In genomic region chr4:98166025-98166730, GRCh38 we compare ENCODE assay signal across 1 cellular context.
TF ChIP-seq lines count a peak whose summit lies in the region.

No MANE protein-coding gene starts in this region.

TF ChIP-seq in A549, 52 proteins besides CTCF, POLR2A, EP300 and RAD21 (continued from another document):
- no peak for TF ChIP-seq HMGXB4 (CRISPR knock-in tag; IDR thresholded peaks at IDR 0.05; ENCODE audit: borderline replicate concordance)
- TF ChIP-seq BCL3 (IDR thresholded peaks at IDR 0.05): no peak
- TF ChIP-seq ZNF302 (CRISPR knock-in tag; IDR thresholded peaks at IDR 0.05): no peak
- TF ChIP-seq GATA3 (IDR thresholded peaks at IDR 0.05; ENCODE audit: borderline replicate concordance): no peak
- no peak for TF ChIP-seq ATOH8 (CRISPR knock-in tag; IDR thresholded peaks at IDR 0.05; ENCODE audit: low read depth)
- no peak for TF ChIP-seq MAX (IDR thresholded peaks at IDR 0.05)
- TF ChIP-seq KDM1A (IDR thresholded peaks at IDR 0.05; ENCODE audit: low read depth): no peak
- no peak for TF ChIP-seq USF2 (IDR thresholded peaks at IDR 0.05)
- TF ChIP-seq HDAC2 (IDR thresholded peaks at IDR 0.05): no peak
- TF ChIP-seq MAFK (IDR thresholded peaks at IDR 0.05; ENCODE audit: partially characterized antibody): no peak
- no peak for TF ChIP-seq ELK1 (IDR thresholded peaks at IDR 0.05; ENCODE audit: low read depth, low read length)
- TF ChIP-seq TFCP2L1 (CRISPR knock-in tag; IDR thresholded peaks at IDR 0.05): no peak
- no peak for TF ChIP-seq FOSB (CRISPR knock-in tag; IDR thresholded peaks at IDR 0.05)
